1 cellular context compared by ENCODE assay signal in genomic region chr15:38941399-38941953, GRCh38.
TF ChIP-seq lines count a peak whose summit lies in the region.

No MANE protein-coding gene starts in this region.

TF ChIP-seq in SK-N-SH, 30 proteins besides CTCF, POLR2A, EP300 and RAD21 (continued from another document):
- TF ChIP-seq, protein P1, sequence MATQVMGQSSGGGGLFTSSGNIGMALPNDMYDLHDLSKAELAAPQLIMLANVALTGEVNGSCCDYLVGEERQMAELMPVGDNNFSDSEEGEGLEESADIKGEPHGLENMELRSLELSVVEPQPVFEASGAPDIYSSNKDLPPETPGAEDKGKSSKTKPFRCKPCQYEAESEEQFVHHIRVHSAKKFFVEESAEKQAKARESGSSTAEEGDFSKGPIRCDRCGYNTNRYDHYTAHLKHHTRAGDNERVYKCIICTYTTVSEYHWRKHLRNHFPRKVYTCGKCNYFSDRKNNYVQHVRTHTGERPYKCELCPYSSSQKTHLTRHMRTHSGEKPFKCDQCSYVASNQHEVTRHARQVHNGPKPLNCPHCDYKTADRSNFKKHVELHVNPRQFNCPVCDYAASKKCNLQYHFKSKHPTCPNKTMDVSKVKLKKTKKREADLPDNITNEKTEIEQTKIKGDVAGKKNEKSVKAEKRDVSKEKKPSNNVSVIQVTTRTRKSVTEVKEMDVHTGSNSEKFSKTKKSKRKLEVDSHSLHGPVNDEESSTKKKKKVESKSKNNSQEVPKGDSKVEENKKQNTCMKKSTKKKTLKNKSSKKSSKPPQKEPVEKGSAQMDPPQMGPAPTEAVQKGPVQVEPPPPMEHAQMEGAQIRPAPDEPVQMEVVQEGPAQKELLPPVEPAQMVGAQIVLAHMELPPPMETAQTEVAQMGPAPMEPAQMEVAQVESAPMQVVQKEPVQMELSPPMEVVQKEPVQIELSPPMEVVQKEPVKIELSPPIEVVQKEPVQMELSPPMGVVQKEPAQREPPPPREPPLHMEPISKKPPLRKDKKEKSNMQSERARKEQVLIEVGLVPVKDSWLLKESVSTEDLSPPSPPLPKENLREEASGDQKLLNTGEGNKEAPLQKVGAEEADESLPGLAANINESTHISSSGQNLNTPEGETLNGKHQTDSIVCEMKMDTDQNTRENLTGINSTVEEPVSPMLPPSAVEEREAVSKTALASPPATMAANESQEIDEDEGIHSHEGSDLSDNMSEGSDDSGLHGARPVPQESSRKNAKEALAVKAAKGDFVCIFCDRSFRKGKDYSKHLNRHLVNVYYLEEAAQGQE (IDR thresholded peaks at IDR 0.05; ENCODE audit: low read depth, low read length): no peak
- TF ChIP-seq JUND (IDR thresholded peaks at IDR 0.05) (no peak), TAF1 (IDR thresholded peaks at IDR 0.05; ENCODE audit: borderline replicate concordance, low read depth, low read length) (no peak), MEF2A (IDR thresholded peaks at IDR 0.05; ENCODE audit: borderline replicate concordance, low read depth) (no peak), RCOR1 (IDR thresholded peaks at IDR 0.05; ENCODE audit: low read length) (peak; percentile 86), SMC3 (IDR thresholded peaks at IDR 0.05; ENCODE audit: low read depth, low read length) (peak; percentile 13; the same call in 1 of the 2 replicates), POLR2AphosphoS5 (IDR thresholded peaks at IDR 0.05; ENCODE audit: low read depth, low read length) (no peak), GATA2 (CRISPR knock-in tag; IDR thresholded peaks at IDR 0.05) (peak; percentile 87), MAX (IDR thresholded peaks at IDR 0.05; ENCODE audit: low read depth) (no peak), FOXJ3 (CRISPR knock-in tag; IDR thresholded peaks at IDR 0.05) (peak; percentile 37), TEAD4 (IDR thresholded peaks at IDR 0.05; ENCODE audit: borderline replicate concordance, insufficient read depth) (no peak), USF2 (IDR thresholded peaks at IDR 0.05; ENCODE audit: borderline replicate concordance, low read depth, low read length) (no peak), SIN3A (IDR thresholded peaks at IDR 0.05; ENCODE audit: borderline replicate concordance, low read depth, low read length) (no peak), RFX5 (IDR thresholded peaks at IDR 0.05; ENCODE audit: low read length) (no peak)
- TF ChIP-seq, protein P2, sequence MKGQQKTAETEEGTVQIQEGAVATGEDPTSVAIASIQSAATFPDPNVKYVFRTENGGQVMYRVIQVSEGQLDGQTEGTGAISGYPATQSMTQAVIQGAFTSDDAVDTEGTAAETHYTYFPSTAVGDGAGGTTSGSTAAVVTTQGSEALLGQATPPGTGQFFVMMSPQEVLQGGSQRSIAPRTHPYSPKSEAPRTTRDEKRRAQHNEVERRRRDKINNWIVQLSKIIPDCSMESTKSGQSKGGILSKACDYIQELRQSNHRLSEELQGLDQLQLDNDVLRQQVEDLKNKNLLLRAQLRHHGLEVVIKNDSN (IDR thresholded peaks at IDR 0.05; ENCODE audit: borderline replicate concordance, low read depth): no peak
- TF ChIP-seq, protein P3, sequence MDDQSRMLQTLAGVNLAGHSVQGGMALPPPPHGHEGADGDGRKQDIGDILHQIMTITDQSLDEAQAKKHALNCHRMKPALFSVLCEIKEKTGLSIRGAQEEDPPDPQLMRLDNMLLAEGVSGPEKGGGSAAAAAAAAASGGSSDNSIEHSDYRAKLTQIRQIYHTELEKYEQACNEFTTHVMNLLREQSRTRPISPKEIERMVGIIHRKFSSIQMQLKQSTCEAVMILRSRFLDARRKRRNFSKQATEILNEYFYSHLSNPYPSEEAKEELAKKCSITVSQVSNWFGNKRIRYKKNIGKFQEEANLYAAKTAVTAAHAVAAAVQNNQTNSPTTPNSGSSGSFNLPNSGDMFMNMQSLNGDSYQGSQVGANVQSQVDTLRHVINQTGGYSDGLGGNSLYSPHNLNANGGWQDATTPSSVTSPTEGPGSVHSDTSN (IDR thresholded peaks at IDR 0.05): peak; percentile 40; the same call in 1 of the 2 replicates
